1 cellular context compared by ENCODE assay signal in genomic region chr12:50283924-50284236, GRCh38.
TF ChIP-seq lines count a peak whose summit lies in the region.

No MANE protein-coding gene starts in this region.

TF ChIP-seq in GM23338, 12 proteins besides CTCF, POLR2A, EP300 and RAD21:
- TF ChIP-seq ZNF462 (CRISPR knock-in tag; IDR thresholded peaks at IDR 0.05) (no peak), ZNF331 (CRISPR knock-in tag; IDR thresholded peaks at IDR 0.05; ENCODE audit: low read depth) (no peak), ZNF114 (CRISPR knock-in tag; IDR thresholded peaks at IDR 0.05) (no peak), CREB1 (CRISPR knock-in tag; IDR thresholded peaks at IDR 0.05; ENCODE audit: low read depth) (no peak), EZH2phosphoT487 (IDR thresholded peaks at IDR 0.05; ENCODE audit: unreplicated experiment) (no peak), POLR2AphosphoS5 (IDR thresholded peaks at IDR 0.05; ENCODE audit: low read depth) (no peak), EZH2 (IDR thresholded peaks at IDR 0.05; ENCODE audit: low read depth, unreplicated experiment) (no peak), JUNB (IDR thresholded peaks at IDR 0.05; ENCODE audit: unreplicated experiment) (no peak), ETS1 (IDR thresholded peaks at IDR 0.05) (no peak), STAT1 (IDR thresholded peaks at IDR 0.05; ENCODE audit: unreplicated experiment) (no peak), NANOG (IDR thresholded peaks at IDR 0.05; ENCODE audit: borderline replicate concordance) (no peak), REST (IDR thresholded peaks at IDR 0.05; ENCODE audit: unreplicated experiment) (no peak)
